In genomic region chr14:104841730-104842129, GRCh38 we compare ENCODE assay signal across 7 cellular contexts. TPM values are rescaled to one million over a fixed set of nuclear protein-coding genes. Genes with fewer than 3 reads are reported as not detected.
"Had no signal": no experiment of that assay in that cellular context is flagged by ENCODE, and none has a peak within 500 bp of the region (broad histone marks: within the 10 kb centered on the region; RNA-seq: fewer than 3 reads in every experiment).

No MANE protein-coding gene starts in this region.

- H3K36me3 ChIP-seq: HAP-1 had no signal

- H3K27ac ChIP-seq: GM23248 had no signal

- H3K9ac ChIP-seq: GM23248 had no signal

- H3K9me3 ChIP-seq: HAP-1 had no signal

- DNase-seq: GM23248, GOT3, H7, KBM-7 had no signal

- H3K4me3 ChIP-seq: GM23248, HAP-1 had no signal

- ATAC-seq: HCT116 had no signal

- H3K4me1 ChIP-seq: HAP-1 had no signal

RNA-seq across cellular contexts. Expression of gene CEP170B, which starts 23.3 kb away (rescaled TPM):
- polyA plus RNA-seq: IgD-negative memory B cell had no signal
